In the genomic region with DNA sequence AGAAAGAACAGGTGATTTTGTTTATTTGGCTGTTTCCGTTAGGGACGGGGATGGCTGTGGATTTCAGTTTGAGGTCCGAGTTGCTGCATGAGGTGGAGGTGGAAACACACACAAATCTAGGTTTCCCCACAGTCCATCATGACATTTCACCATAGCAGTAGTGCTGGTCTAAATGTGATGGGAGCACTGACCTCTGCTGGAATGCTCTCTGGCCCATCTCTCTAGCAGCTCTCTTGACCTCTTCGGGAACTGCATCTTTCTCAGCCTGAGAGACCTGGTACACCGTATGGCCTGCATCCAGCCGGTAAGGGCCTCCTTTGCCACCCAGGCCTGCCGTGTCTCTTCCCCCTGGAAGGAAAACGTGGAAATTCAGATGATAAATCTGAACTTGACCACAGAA, we compare ENCODE assay signal across 20 cellular contexts.
DNase-seq lines count a peak whose midpoint lies in the region; ATAC-seq and TF ChIP-seq lines count a peak whose summit lies in the region.
"Had no signal": no experiment of that assay in that cellular context is flagged by ENCODE, and none has a peak within 500 bp of the region (broad histone marks: within the 10 kb centered on the region; RNA-seq: fewer than 3 reads in every experiment).

No MANE protein-coding gene starts in this region.

- peaks cover 31% of the 10 kb centered on the region for H3K79me1 ChIP-seq in trophoblast cell (ENCODE audit: low read length)

- H3K79me2 ChIP-seq in trophoblast cell (ENCODE audit: control insufficient read depth, insufficient read depth, low read length, poor library complexity), result peaks cover 3% of the 10 kb centered on the region

- peak overlapping the region; percentile 9 for H2AK5ac ChIP-seq in trophoblast cell (ENCODE audit: low read length)

- no peak overlapping the region for H3K4me2 ChIP-seq in trophoblast cell (ENCODE audit: low read length)

- ATAC-seq in RWPE2 (ENCODE audit: low read depth) (no peak), foreskin keratinocyte (no peak), left colon (no peak), HG02885 (IDR thresholded peaks at IDR 0.05; ENCODE audit: poor library complexity, unreplicated experiment) (no peak)

- DNase-seq in AG04450 (ENCODE audit: low read depth, low spot score) (no peak), RWPE2 (ENCODE audit: low spot score) (no peak), foreskin keratinocyte (no peak), trophoblast cell (no peak), left colon (no peak), colonic mucosa (no peak)
- DNase-seq in activated CD4-positive, CD25-positive, alpha-beta regulatory T cell (lab: John Stamatoyannopoulos, UW), result no peak
- DNase-seq: activated CD4-positive, alpha-beta T cell treated with anti-CD3 and anti-CD28 coated beads for 1 hour; activated effector memory CD4-positive, alpha-beta T cell treated with Interleukin-2 at 50 U/mL for 16 hours; DMS 273 treated with DMSO at 0.1 percent for 48 hours; effector memory CD4-positive, alpha-beta T cell; GDM1; left lung; NCI-H2171 treated with DMSO at 0.1 percent for 48 hours; NCI-H748 treated with DMSO at 0.1 percent for 48 hours; testis had no signal

- H3K9me3 ChIP-seq in AG04450 (ENCODE audit: control insufficient read depth, insufficient read depth, low read length), result no peaks in the 10 kb centered on the region
- H3K9me3 ChIP-seq in RWPE2 (ENCODE audit: severe bottlenecking), result no peaks in the 10 kb centered on the region
- no peaks in the 10 kb centered on the region for H3K9me3 ChIP-seq in trophoblast cell (ENCODE audit: insufficient read depth, low read depth, low read length)
- no peaks in the 10 kb centered on the region for H3K9me3 ChIP-seq in colonic mucosa
- H3K9me3 ChIP-seq: A549, left lung, testis had no signal

- H3K18ac ChIP-seq in trophoblast cell (ENCODE audit: low read length), result peak overlapping the region; percentile 57

- H2BK12ac ChIP-seq in trophoblast cell (ENCODE audit: low read length), result peak overlapping the region; percentile 95

- H3K27ac ChIP-seq in AG04450 (ENCODE audit: low read depth, low read length) (peak overlapping the region; percentile 97), RWPE2 (ENCODE audit: poor library complexity, severe bottlenecking) (peak overlapping the region; percentile 95), foreskin keratinocyte (peak overlapping the region; percentile 87), trophoblast cell (ENCODE audit: low read depth, low read length) (peak overlapping the region; percentile 84), colonic mucosa (no peak overlapping the region)
- H3K27ac ChIP-seq: C4-2B, testis had no signal

- peak overlapping the region; percentile 82 for H2BK120ac ChIP-seq in trophoblast cell (ENCODE audit: insufficient read depth, low read length, poor library complexity)

- H3K4ac ChIP-seq in trophoblast cell (ENCODE audit: low read depth, low read length), result peak overlapping the region; percentile 53

- WGBS in trophoblast cell (ENCODE audit: extremely low coverage, insufficient coverage, insufficient read length), result no CpG with 5 or more reads among the region's 8 CpGs

- H3K14ac ChIP-seq in trophoblast cell (ENCODE audit: low read length), result peak overlapping the region; percentile 83

- POLR2A ChIA-PET in AG04450 (lab: Yijun Ruan, JAX), result interaction anchor here (0.5 to 1.2 kb wide), 2 partner anchors 15 to 50 kb away, joined by 4 read pairs; no protein-coding TSS in a partner anchor

- no peak overlapping the region for H2AFZ ChIP-seq in trophoblast cell (ENCODE audit: insufficient read depth, low read length, poor library complexity)

- H3K4me3 ChIP-seq in AG04450 (ENCODE audit: low read depth, low read length), result no peak overlapping the region
- no peak overlapping the region for H3K4me3 ChIP-seq in RWPE2 (ENCODE audit: severe bottlenecking)
- no peak overlapping the region for H3K4me3 ChIP-seq in trophoblast cell (ENCODE audit: low read depth, low read length)
- H3K4me3 ChIP-seq in colonic mucosa, result no peak overlapping the region
- H3K4me3 ChIP-seq: A549, left lung, skin epidermis, testis had no signal

- no peak overlapping the region for H3K23ac ChIP-seq in trophoblast cell (ENCODE audit: low read length)

- H4K8ac ChIP-seq in trophoblast cell (ENCODE audit: low read depth, low read length), result peak overlapping the region; percentile 3

- peaks cover 30% of the 10 kb centered on the region; the same call in 1 of the 2 replicates for H3K36me3 ChIP-seq in RWPE2 (ENCODE audit: low read depth)
- H3K36me3 ChIP-seq in trophoblast cell (ENCODE audit: control insufficient read depth in 1 of 2, insufficient read depth in 2 of 2, low read length in 2 of 2), result no peaks in the 10 kb centered on the region
- no peaks in the 10 kb centered on the region for H3K36me3 ChIP-seq in colonic mucosa

- intact Hi-C loops in left colon (cut with DNase I, micrococcal nuclease), result no loop called here
- intact Hi-C loops in colonic mucosa (cut with DNase I), result no loop called here

- TF ChIP-seq CTCF in AG04450 (IDR thresholded peaks at IDR 0.05; ENCODE audit: low read depth, low read length), result no peak
- TF ChIP-seq CTCF in RWPE2 (IDR thresholded peaks at IDR 0.05; ENCODE audit: poor library complexity, severe bottlenecking), result no peak
- no peak for TF ChIP-seq CTCF in foreskin keratinocyte (conservative IDR thresholded peaks at IDR 0.05)
- TF ChIP-seq CTCF in colonic mucosa (IDR thresholded peaks at IDR 0.05), result no peak

- H3K4me1 ChIP-seq in RWPE2 (ENCODE audit: insufficient read depth, poor library complexity, severe bottlenecking) (peaks cover 34% of the 10 kb centered on the region), foreskin keratinocyte (peaks cover 16% of the 10 kb centered on the region), trophoblast cell (ENCODE audit: control insufficient read depth in 1 of 2, insufficient read depth in 2 of 2, low read length in 2 of 2) (peaks cover 17 to 25% of the 10 kb centered on the region in 2 experiments), colonic mucosa (no peaks in the 10 kb centered on the region)

- H3K27me3 ChIP-seq in AG04450 (ENCODE audit: control insufficient read depth, insufficient read depth, low read length) (no peaks in the 10 kb centered on the region), RWPE2 (ENCODE audit: insufficient read depth, poor library complexity, severe bottlenecking) (no peaks in the 10 kb centered on the region), foreskin keratinocyte (no peaks in the 10 kb centered on the region), trophoblast cell (ENCODE audit: insufficient read depth, low read length) (no peaks in the 10 kb centered on the region), colonic mucosa (no peaks in the 10 kb centered on the region)
- H3K27me3 ChIP-seq: left lung, testis had no signal

- CTCF ChIA-PET in AG04450 (lab: Charles Lee), result interaction anchor here (1.3 to 1.4 kb wide), 2 partner anchors 36 to 42 kb away, joined by 4 to 5 read pairs; no protein-coding TSS in a partner anchor

- peak overlapping the region; percentile 66 for H2BK5ac ChIP-seq in trophoblast cell (ENCODE audit: low read depth, low read length, poor library complexity)

- peak overlapping the region; percentile 86 for H4K91ac ChIP-seq in trophoblast cell (ENCODE audit: low read depth, low read length)

- H3K9ac ChIP-seq in trophoblast cell (ENCODE audit: low read length), result no peak overlapping the region
- no peak overlapping the region for H3K9ac ChIP-seq in colonic mucosa (ENCODE audit: low read depth in 2 of 2, low read length in 2 of 2)

- H4K12ac ChIP-seq in trophoblast cell (ENCODE audit: low read depth, low read length), result no peak overlapping the region
